ENCODE assay signal across 21 cellular contexts in the genomic region with DNA sequence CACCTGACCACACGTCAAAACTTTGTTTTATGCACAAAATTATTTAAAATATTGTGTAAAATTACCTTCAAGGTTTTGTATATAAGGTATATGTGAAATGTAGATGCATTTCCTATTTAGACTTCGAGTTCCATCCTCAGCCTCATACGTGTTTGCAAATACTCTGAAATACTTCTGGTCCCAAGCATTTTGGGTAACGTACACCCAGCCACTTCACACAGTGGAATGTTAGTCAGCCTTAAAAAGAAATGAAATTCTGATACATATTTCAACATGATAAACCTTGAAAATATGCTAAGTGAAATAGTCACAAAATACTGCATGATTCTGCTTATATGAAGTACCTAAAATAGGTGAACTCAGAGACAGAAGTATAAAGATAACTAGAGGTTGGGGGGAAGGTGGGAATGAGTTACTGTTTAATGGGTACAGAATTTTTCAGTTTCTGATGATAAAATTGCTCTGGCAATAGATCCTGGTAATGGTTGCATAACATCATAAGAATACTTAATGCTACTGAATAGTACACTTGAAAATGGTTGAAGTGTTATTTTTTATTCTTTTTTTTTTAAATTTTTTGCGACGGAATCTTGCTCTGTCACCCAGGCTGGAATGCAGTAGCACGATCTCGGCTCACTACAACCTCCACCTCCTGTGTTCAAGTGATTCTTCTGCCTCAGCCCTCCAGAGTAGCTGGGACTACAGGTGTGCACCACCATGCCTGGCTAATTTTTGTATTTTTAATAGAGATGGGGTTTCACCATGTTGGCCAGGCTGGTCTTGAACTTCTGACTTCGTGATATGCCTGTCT.
"Had no signal": no experiment of that assay in that cellular context is flagged by ENCODE, and none has a peak within 500 bp of the region (broad histone marks: within the 10 kb centered on the region; RNA-seq: fewer than 3 reads in every experiment).

No MANE protein-coding gene starts in this region.

- H3K9me3 ChIP-seq: esophagus squamous epithelium, gastroesophageal sphincter, psoas muscle, sigmoid colon, stomach, thoracic aorta had no signal

- H3K27me3 Mint-ChIP-seq: dendritic cell treated with granulocyte-macrophage colony-stimulating factor and Interleukin-4, amounts not matched to agents 40 ng/mL and 50 ng/mL, for 4 days; effector memory CD8-positive, alpha-beta T cell; naive B cell had no signal

- ATAC-seq: effector memory CD8-positive, alpha-beta T cell; gastroesophageal sphincter; left lobe of liver; psoas muscle had no signal

- H2AFZ ChIP-seq: parathyroid adenoma had no signal

- H3K4me3 Mint-ChIP-seq: dendritic cell treated with granulocyte-macrophage colony-stimulating factor and Interleukin-4, amounts not matched to agents 40 ng/mL and 50 ng/mL, for 4 days; effector memory CD8-positive, alpha-beta T cell; naive B cell; nephron had no signal

- H3K9me3 Mint-ChIP-seq: dendritic cell treated with granulocyte-macrophage colony-stimulating factor and Interleukin-4, amounts not matched to agents 40 ng/mL and 50 ng/mL, for 4 days; effector memory CD8-positive, alpha-beta T cell; naive B cell; nephron had no signal

- DNase-seq: effector memory CD8-positive, alpha-beta T cell; esophagus squamous epithelium; foreskin fibroblast; glutamatergic neuron; islet precursor cell; mesendoderm; naive B cell; occipital lobe; psoas muscle; retina; sigmoid colon; stimulated activated naive CD4-positive, alpha-beta T cell; stomach; substantia nigra had no signal

- H3K4me1 ChIP-seq: esophagus squamous epithelium, gastroesophageal sphincter, parathyroid adenoma, psoas muscle, sigmoid colon, stomach had no signal

- H3K27ac Mint-ChIP-seq: dendritic cell treated with granulocyte-macrophage colony-stimulating factor and Interleukin-4, amounts not matched to agents 40 ng/mL and 50 ng/mL, for 4 days; effector memory CD8-positive, alpha-beta T cell; nephron had no signal

- H3K9ac ChIP-seq: parathyroid adenoma had no signal

- H3K27me3 ChIP-seq: esophagus squamous epithelium, gastroesophageal sphincter, sigmoid colon, stomach had no signal

- H3K27ac ChIP-seq: esophagus squamous epithelium, gastroesophageal sphincter, parathyroid adenoma, psoas muscle, sigmoid colon, skin epidermis, stomach, thoracic aorta had no signal

- H3K4me3 ChIP-seq: esophagus squamous epithelium, gastroesophageal sphincter, psoas muscle, sigmoid colon, skin epidermis, stomach, thoracic aorta had no signal

- H3K4me1 Mint-ChIP-seq: nephron had no signal
